Comparison of ENCODE assay signal across 8 cellular contexts in the genomic region with DNA sequence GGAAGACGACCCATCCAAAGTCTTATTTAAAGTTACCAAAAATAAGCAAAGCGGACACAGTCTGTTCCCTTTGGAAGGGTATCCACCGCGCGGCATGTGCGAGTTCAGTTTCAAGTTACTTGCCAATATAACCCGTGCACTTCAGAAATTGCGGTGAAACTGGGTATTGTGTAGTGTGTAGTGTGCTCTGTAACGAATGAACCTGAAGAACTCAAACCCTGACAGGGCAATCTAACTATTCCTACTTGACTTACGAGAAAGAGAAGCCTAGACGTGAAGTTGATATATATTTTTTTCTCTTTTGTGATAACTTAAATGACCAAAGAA. TPM values are rescaled to one million over a fixed set of nuclear protein-coding genes. Genes with fewer than 3 reads are reported as not detected.
A peak's percentile ranks its signal among the peaks of the same experiment; 100 is the strongest.
DNase-seq lines count a peak whose midpoint lies in the region; ATAC-seq, FAIRE-seq and TF ChIP-seq lines count a peak whose summit lies in the region.

No MANE protein-coding gene starts in this region.

- peak overlapping the region; percentile 98; the same call in 1 of the 2 replicates for H3K27ac ChIP-seq in RWPE1
- no peak overlapping the region for H3K27ac ChIP-seq in endodermal cell (ENCODE audit: low read depth, low read length)
- peak overlapping the region; percentile 93 to 99 (median 96) for H3K27ac ChIP-seq in pancreas

- CTCF ChIA-PET in RWPE1 (lab: Yijun Ruan, JAX), result interaction anchor here (0.6 to 1.0 kb wide), 9 partner anchors 9 to 885 kb away, joined by 3 to 5 read pairs (median 3); no protein-coding TSS in a partner anchor

- POLR2A ChIA-PET in RWPE1 (lab: Yijun Ruan, JAX; ENCODE audit: low non-redundant PET), result interaction anchor here (0.7 kb wide), 1 partner anchor 187 kb away, joined by 3 read pairs; no protein-coding TSS in a partner anchor

- H3K9ac ChIP-seq in endodermal cell (ENCODE audit: extremely low read depth, low read length, poor library complexity, severe bottlenecking), result peak overlapping the region; percentile 62

- FAIRE-seq in pancreas (lab: Jason Lieb, UNC) (no peak), urothelium cell line (lab: Jason Lieb, UNC) (no peak)

- H3K9me3 ChIP-seq in endodermal cell (ENCODE audit: control insufficient read depth, low read length), result peaks cover 18% of the 10 kb centered on the region
- H3K9me3 ChIP-seq in pancreas, result no peaks in the 10 kb centered on the region

- no peak for DNase-seq in RWPE1 (ENCODE audit: low spot score)
- DNase-seq in endodermal cell, result no peak
- DNase-seq in pancreas, result no peak
- no peak for DNase-seq in urothelium cell line (ENCODE audit: low spot score)
- no peak for DNase-seq in COLO668 (lab: John Stamatoyannopoulos, UW; ENCODE audit: unreplicated experiment)
- no peak for DNase-seq in NOMO-1 treated with DMSO at 0.1 percent for 48 hours (lab: John Stamatoyannopoulos, UW; ENCODE audit: unreplicated experiment)

- H3K4me1 ChIP-seq in endodermal cell (ENCODE audit: control insufficient read depth, insufficient read depth, low read length), result no peaks in the 10 kb centered on the region
- peaks cover 10 to 36% (median 24%) of the 10 kb centered on the region in 3 donors for H3K4me1 ChIP-seq in pancreas

- H3K36me3 ChIP-seq in endodermal cell (ENCODE audit: control insufficient read depth, insufficient read depth, low read length) (no peaks in the 10 kb centered on the region), pancreas (no peaks in the 10 kb centered on the region)

- H3K4me1 Mint-ChIP-seq in endodermal cell, result peaks cover 45% of the 10 kb centered on the region

- H3K4me3 ChIP-seq in GM12875 (ENCODE audit: low read depth, low read length), result peak overlapping the region; percentile 90
- H3K4me3 ChIP-seq in endodermal cell (ENCODE audit: low read length), result peak overlapping the region; percentile 92
- H3K4me3 ChIP-seq in pancreas, result peak overlapping the region; percentile 87 to 97 (median 94)

- ATAC-seq in pancreas (no peak), GM18861 (IDR thresholded peaks at IDR 0.05; ENCODE audit: unreplicated experiment) (no peak)

- H3K9me3 Mint-ChIP-seq in endodermal cell, result peaks cover 14% of the 10 kb centered on the region

- H3K27me3 ChIP-seq in endodermal cell (ENCODE audit: control insufficient read depth, insufficient read depth, low read length, poor library complexity, severe bottlenecking) (no peaks in the 10 kb centered on the region), pancreas (no peaks in the 10 kb centered on the region)

- peaks cover 10% of the 10 kb centered on the region for H3K27me3 Mint-ChIP-seq in endodermal cell (ENCODE audit: insufficient read depth)

- WGBS in endodermal cell (ENCODE audit: insufficient coverage in 1 of 2, insufficient read length in 1 of 2), 2 experiments, result 0 to 3% methylated on average over 1 to 11 of the region's 11 CpGs
- WGBS in pancreas, 2 donors, result 1% methylated on average over 11 of the region's 11 CpGs

- H3K4me3 Mint-ChIP-seq in endodermal cell, result peak overlapping the region; percentile 80

- no peaks in the 10 kb centered on the region for H3K36me3 Mint-ChIP-seq in endodermal cell (ENCODE audit: low read depth)

- intact Hi-C loops in pancreas (cut with DNase I), result no loop called here

- TF ChIP-seq CTCF in GM12875 (IDR thresholded peaks at IDR 0.05; ENCODE audit: borderline replicate concordance, insufficient read depth, low read depth, low read length) (no peak), RWPE1 (conservative IDR thresholded peaks at IDR 0.05; ENCODE audit: low read depth) (peak; percentile 50; the same call in 1 of the 2 replicates), endodermal cell (conservative IDR thresholded peaks at IDR 0.05) (peak; percentile 18), pancreas (IDR thresholded peaks at IDR 0.05) (no peak)

- peak overlapping the region; percentile 84 for H3K27ac Mint-ChIP-seq in endodermal cell

RNA-seq across cellular contexts. Expression of gene MAN2A1, which starts 1.5 kb away (rescaled TPM):
- total RNA-seq in endodermal cell (10 to 100 TPM; 60.7 to 62.1 TPM), pancreas (10 to 100 TPM; 30.8 to 49.4 (median 40.6) TPM)
- 38.4 TPM for polyA plus RNA-seq in endodermal cell (2013, experiment 1 of 2)
- polyA plus RNA-seq in endodermal cell (2013, experiment 2 of 2), result 39.0 TPM
- 10 to 100 TPM in 1 of 2 donors, 1 to 10 TPM in 1; 8.5 to 15.3 TPM for polyA plus RNA-seq in pancreas

Comparison
In these comparisons a context has a peak if more than half of its experiments do, and no peak if none do; other contexts are left out.
1. CTCF ChIP-seq: peak in RWPE1 (single experiment) and endodermal cell (single experiment); none in GM12875 (single experiment) and pancreas (0 of 4).
2. Peak in every context shown above with its lines, with median percentiles within 50 percentile points of each other: H3K4me3 ChIP-seq.